Comparison of ENCODE assay signal across 11 cellular contexts in genomic region chr20:45359406-45360148, GRCh38. TPM values are rescaled to one million over a fixed set of nuclear protein-coding genes. Genes with fewer than 3 reads are reported as not detected.
A peak's percentile ranks its signal among the peaks of the same experiment; 100 is the strongest.
DNase-seq lines count a peak whose midpoint lies in the region; ATAC-seq and TF ChIP-seq lines count a peak whose summit lies in the region.
"Had no signal": no experiment of that assay in that cellular context is flagged by ENCODE, and none has a peak within 500 bp of the region (broad histone marks: within the 10 kb centered on the region; RNA-seq: fewer than 3 reads in every experiment).

No MANE protein-coding gene starts in this region.

- peaks cover 64% of the 10 kb centered on the region for H3K4me1 Mint-ChIP-seq in chondrocyte (ENCODE audit: low read depth)
- peaks cover 11 to 33% (median 19%) of the 10 kb centered on the region in 4 donors for H3K4me1 Mint-ChIP-seq in naive thymus-derived CD8-positive, alpha-beta T cell

- POLR2A ChIA-PET in naive thymus-derived CD8-positive, alpha-beta T cell (lab: Charles Lee): no interaction called here

- H3K27ac Mint-ChIP-seq in chondrocyte (ENCODE audit: unreplicated experiment): peak overlapping the region; percentile 92
- no peak overlapping the region for H3K27ac Mint-ChIP-seq in naive thymus-derived CD8-positive, alpha-beta T cell

- H3K9me3 Mint-ChIP-seq in chondrocyte (ENCODE audit: low read depth): no peaks in the 10 kb centered on the region
- no peaks in the 10 kb centered on the region for H3K9me3 Mint-ChIP-seq in naive thymus-derived CD8-positive, alpha-beta T cell
- H3K9me3 Mint-ChIP-seq: stimulated activated naive CD8-positive, alpha-beta T cell treated with anti-CD3 and anti-CD28 coated beads, Interleukin-15, Interleukin-2, amounts not matched to agents 100 ng/mL and 50 ng/mL, for 24 hours had no signal

- peak overlapping the region; percentile 92 for H3K27ac ChIP-seq in lower lobe of right lung
- peak overlapping the region; percentile 91 to 93 for H3K27ac ChIP-seq in thoracic aorta

- H3K27me3 ChIP-seq in lower lobe of right lung (ENCODE audit: low read depth): no peaks in the 10 kb centered on the region
- H3K27me3 ChIP-seq in thoracic aorta (replicated peaks; ENCODE audit: insufficient read depth): no peaks in the 10 kb centered on the region

- no peaks in the 10 kb centered on the region for H3K27me3 Mint-ChIP-seq in chondrocyte (ENCODE audit: low read depth)
- H3K27me3 Mint-ChIP-seq in naive thymus-derived CD8-positive, alpha-beta T cell: no peaks in the 10 kb centered on the region
- H3K27me3 Mint-ChIP-seq: stimulated activated naive CD8-positive, alpha-beta T cell treated with anti-CD3 and anti-CD28 coated beads, Interleukin-15, Interleukin-2, amounts not matched to agents 100 ng/mL and 50 ng/mL, for 24 hours had no signal

- H3K4me1 ChIP-seq in lower lobe of right lung: peaks cover 64% of the 10 kb centered on the region
- peaks cover 30 to 47% of the 10 kb centered on the region in 2 donors for H3K4me1 ChIP-seq in thoracic aorta (ENCODE audit: control insufficient read depth in 1 of 2, low read depth in 2 of 2)

- H3K4me3 ChIP-seq in lower lobe of right lung (no peak overlapping the region), thoracic aorta (no peak overlapping the region)

- H3K36me3 ChIP-seq in lower lobe of right lung (no peaks in the 10 kb centered on the region), thoracic aorta (no peaks in the 10 kb centered on the region)

- no peak overlapping the region for H3K4me3 Mint-ChIP-seq in chondrocyte (ENCODE audit: unreplicated experiment)
- H3K4me3 Mint-ChIP-seq in naive thymus-derived CD8-positive, alpha-beta T cell: no peak overlapping the region
- H3K4me3 Mint-ChIP-seq: stimulated activated naive CD8-positive, alpha-beta T cell treated with anti-CD3 and anti-CD28 coated beads, Interleukin-15, Interleukin-2, amounts not matched to agents 100 ng/mL and 50 ng/mL, for 24 hours had no signal

- DNase-seq in LHCN-M2 (ENCODE audit: low read depth) (peak; percentile 74), chondrocyte (ENCODE audit: low spot score) (no peak), lower lobe of right lung (no peak), thoracic aorta (ENCODE audit: low spot score) (no peak)
- no peak for DNase-seq in naive thymus-derived CD8-positive, alpha-beta T cell
- DNase-seq: nucleus accumbens had no signal

- ATAC-seq in lower lobe of right lung (peak in 1 of 2 donors; percentile 27), thoracic aorta (ENCODE audit: insufficient number of reproducible peaks, low FRiP score, low read depth) (no peak), GM18511 (IDR thresholded peaks at IDR 0.05; ENCODE audit: unreplicated experiment) (no peak), GM21717 (IDR thresholded peaks at IDR 0.05; ENCODE audit: unreplicated experiment) (no peak), HG03159 (IDR thresholded peaks at IDR 0.05; ENCODE audit: unreplicated experiment) (no peak)
- ATAC-seq in naive thymus-derived CD8-positive, alpha-beta T cell: no peak

- TF ChIP-seq CTCF in chondrocyte (IDR thresholded peaks at IDR 0.05): no peak
- TF ChIP-seq CTCF in lower lobe of right lung (IDR thresholded peaks at IDR 0.05): no peak
- TF ChIP-seq CTCF in thoracic aorta (IDR thresholded peaks at IDR 0.05): no peak

- H3K36me3 Mint-ChIP-seq in chondrocyte (ENCODE audit: low read depth): no peaks in the 10 kb centered on the region
- no peaks in the 10 kb centered on the region for H3K36me3 Mint-ChIP-seq in naive thymus-derived CD8-positive, alpha-beta T cell

- no peaks in the 10 kb centered on the region for H3K9me3 ChIP-seq in lower lobe of right lung
- H3K9me3 ChIP-seq in thoracic aorta: no peaks in the 10 kb centered on the region

- intact Hi-C loops in lower lobe of right lung (cut with DNase I): no loop called here

RNA-seq across cellular contexts. Expression of gene SYS1, which starts 3.4 kb away (rescaled TPM):
- total RNA-seq in LHCN-M2 (2014; rRNA removed) (23.6 and 30.2 TPM in 2 replicates), chondrocyte (18.1 to 18.8 TPM (median 18.3 TPM) in 3 replicates), lower lobe of right lung (69.3 TPM), thoracic aorta (10 to 100 TPM; 24.6 to 40.8 TPM)
- 16.2 TPM for polyA plus RNA-seq in LHCN-M2 (2012)
- 10 to 100 TPM; 58.7 to 62.5 TPM for total RNA-seq in naive thymus-derived CD8-positive, alpha-beta T cell
- 10 to 100 TPM; 34.2 to 46.1 (median 36.2) TPM for polyA plus RNA-seq in naive thymus-derived CD8-positive, alpha-beta T cell

RNA-seq across cellular contexts. Expression of gene SDC4, which starts 11.4 kb away (rescaled TPM):
- total RNA-seq in LHCN-M2 (2014; rRNA removed) (102 and 126 TPM in 2 replicates), chondrocyte (17.1 to 21.4 TPM (median 21.2 TPM) in 3 replicates), lower lobe of right lung (259 TPM), thoracic aorta (100 to 1,000 TPM in 1 of 2 donors, 10 to 100 TPM in 1; 93.5 to 108 TPM)
- 92.1 TPM for polyA plus RNA-seq in LHCN-M2 (2012)
- total RNA-seq in naive thymus-derived CD8-positive, alpha-beta T cell: under 1 TPM; 0.25 to 0.31 TPM
- polyA plus RNA-seq in naive thymus-derived CD8-positive, alpha-beta T cell: under 1 TPM in 2 of 3 donors, not detected in 1; 0.09 to 0.24 TPM

RNA-seq across cellular contexts. Expression of gene TP53TG5, which starts 18.5 kb away (rescaled TPM):
- total RNA-seq in LHCN-M2 (2014; rRNA removed) (not detected in 2 replicates), chondrocyte (not detected in 3 replicates), lower lobe of right lung (not detected), thoracic aorta (not detected)
- polyA plus RNA-seq in LHCN-M2 (2012): 0.32 TPM
- total RNA-seq in naive thymus-derived CD8-positive, alpha-beta T cell: under 1 TPM in 1 of 2 experiments, not detected in 1; 0.47 TPM
- under 1 TPM in 2 of 3 donors, not detected in 1; 0.42 to 0.55 TPM for polyA plus RNA-seq in naive thymus-derived CD8-positive, alpha-beta T cell
- total RNA-seq: epithelial cell of proximal tubule had no signal

RNA-seq across cellular contexts. Expression of gene DBNDD2, which starts 48.5 kb away (rescaled TPM):
- total RNA-seq in LHCN-M2 (2014; rRNA removed): 0.29 and 1.3 TPM in 2 replicates
- 4.5 TPM for polyA plus RNA-seq in LHCN-M2 (2012)
- total RNA-seq in chondrocyte: 11.3 to 47.0 TPM (median 46.6 TPM) in 3 replicates
- 82.2 TPM for total RNA-seq in lower lobe of right lung
- total RNA-seq in thoracic aorta: 100 to 1,000 TPM in 1 of 2 donors, 10 to 100 TPM in 1; 97.6 to 120 TPM
- 10 to 100 TPM; 13.6 to 13.9 TPM for total RNA-seq in naive thymus-derived CD8-positive, alpha-beta T cell
- 10 to 100 TPM; 11.6 to 13.5 (median 13.4) TPM for polyA plus RNA-seq in naive thymus-derived CD8-positive, alpha-beta T cell

RNA-seq across cellular contexts. Expression of gene MATN4, which starts 51.5 kb away (rescaled TPM):
- total RNA-seq in LHCN-M2 (2014; rRNA removed) (0.23 TPM in 1 of 2 replicates, not detected in the other), chondrocyte (0.10 to 0.26 TPM in 2 of 3 replicates, not detected in the other), lower lobe of right lung (not detected), thoracic aorta (under 1 TPM in 1 of 2 donors, not detected in 1; 0.27 TPM)
- polyA plus RNA-seq in LHCN-M2 (2012): 0.05 TPM
- total RNA-seq in naive thymus-derived CD8-positive, alpha-beta T cell: not detected
- not detected for polyA plus RNA-seq in naive thymus-derived CD8-positive, alpha-beta T cell
- total RNA-seq: epithelial cell of proximal tubule had no signal

Comparison
In these comparisons a context has a peak if more than half of its experiments do, and no peak if none do; other contexts are left out.
1. RNA of gene SDC4, which starts 11.4 kb away (total RNA-seq): 259 TPM in lower lobe of right lung (single experiment), 102 to 126 TPM in LHCN-M2, 93.5 to 108 TPM in thoracic aorta and 17.1 to 21.4 TPM in chondrocyte; 0.25 to 0.31 TPM in naive thymus-derived CD8-positive, alpha-beta T cell; every median in the first group is over 10 times any median in the second.